1 cellular context compared by ENCODE assay signal in the genomic region with DNA sequence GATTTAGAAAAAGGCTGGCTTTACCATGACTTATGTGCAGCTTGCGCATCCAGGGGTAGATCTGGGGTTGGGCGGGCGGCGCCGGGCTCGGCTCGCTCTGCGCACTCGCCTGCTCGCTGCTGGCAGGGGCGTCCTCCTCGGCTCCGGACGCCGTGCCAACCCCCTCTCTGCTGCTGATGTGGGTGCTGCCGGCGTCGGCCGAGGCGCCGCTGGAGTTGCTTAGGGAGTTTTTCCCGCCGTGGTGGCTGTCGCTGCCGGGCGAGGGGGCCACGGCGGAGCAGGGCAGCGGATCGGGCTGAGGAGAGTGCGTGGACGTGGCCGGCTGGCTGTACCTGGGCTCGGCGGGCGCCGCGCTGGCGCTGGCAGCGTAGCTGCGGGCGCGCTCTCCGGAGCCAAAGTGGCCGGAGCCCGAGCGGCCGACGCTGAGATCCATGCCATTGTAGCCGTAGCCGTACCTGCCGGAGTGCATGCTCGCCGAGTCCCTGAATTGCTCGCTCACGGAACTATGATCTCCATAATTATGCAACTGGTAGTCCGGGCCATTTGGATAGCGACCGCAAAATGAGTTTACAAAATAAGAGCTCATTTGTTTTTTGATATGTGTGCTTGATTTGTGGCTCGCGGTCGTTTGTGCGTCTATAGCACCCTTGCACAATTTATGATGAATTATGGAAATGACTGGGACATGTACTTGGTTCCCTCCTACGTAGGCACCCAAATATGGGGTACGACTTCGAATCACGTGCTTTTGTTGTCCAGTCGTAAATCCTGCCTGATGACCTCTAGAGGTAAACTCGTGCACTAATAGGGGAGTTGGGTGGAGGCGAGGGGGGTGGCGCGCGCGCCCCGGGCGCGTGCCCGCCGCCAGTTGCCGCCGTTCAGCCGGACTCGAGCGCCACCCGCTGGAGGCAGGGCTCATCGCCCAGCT.
TF ChIP-seq lines count a peak whose summit lies in the region.

Gene HOXA5 (minus strand): TSS at position 660 of the 928 bp plus-strand sequence. CDS start 74 bp downstream, at position 586.

TF ChIP-seq in A549, 52 proteins besides CTCF, POLR2A, EP300 and RAD21 (continued from another document):
- TF ChIP-seq HMGXB4 (CRISPR knock-in tag; IDR thresholded peaks at IDR 0.05; ENCODE audit: borderline replicate concordance) = no peak
- no peak for TF ChIP-seq FOXS1 (CRISPR knock-in tag; IDR thresholded peaks at IDR 0.05)
- peak; percentile 47 for TF ChIP-seq BHLHE40 (IDR thresholded peaks at IDR 0.05; ENCODE audit: low read depth, low read length)
- TF ChIP-seq REST (IDR thresholded peaks at IDR 0.05) = no peak
- TF ChIP-seq ATOH8 (CRISPR knock-in tag; IDR thresholded peaks at IDR 0.05; ENCODE audit: low read depth) = no peak
- no peak for TF ChIP-seq CHD2 (IDR thresholded peaks at IDR 0.05; ENCODE audit: low read length, partially characterized antibody)
- TF ChIP-seq, protein P1, sequence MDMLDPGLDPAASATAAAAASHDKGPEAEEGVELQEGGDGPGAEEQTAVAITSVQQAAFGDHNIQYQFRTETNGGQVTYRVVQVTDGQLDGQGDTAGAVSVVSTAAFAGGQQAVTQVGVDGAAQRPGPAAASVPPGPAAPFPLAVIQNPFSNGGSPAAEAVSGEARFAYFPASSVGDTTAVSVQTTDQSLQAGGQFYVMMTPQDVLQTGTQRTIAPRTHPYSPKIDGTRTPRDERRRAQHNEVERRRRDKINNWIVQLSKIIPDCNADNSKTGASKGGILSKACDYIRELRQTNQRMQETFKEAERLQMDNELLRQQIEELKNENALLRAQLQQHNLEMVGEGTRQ (IDR thresholded peaks at IDR 0.05) = peak; percentile 79
- TF ChIP-seq HOXB5 (CRISPR knock-in tag; IDR thresholded peaks at IDR 0.05) = no peak
- no peak for TF ChIP-seq CHD4 (IDR thresholded peaks at IDR 0.05; ENCODE audit: borderline replicate concordance)
- TF ChIP-seq SMC3 (IDR thresholded peaks at IDR 0.05) = peak; percentile 77
- TF ChIP-seq HOXA7 (CRISPR knock-in tag; IDR thresholded peaks at IDR 0.05) = no peak
- no peak for TF ChIP-seq E2F6 (IDR thresholded peaks at IDR 0.05; ENCODE audit: borderline replicate concordance, low read depth)
- TF ChIP-seq ESRRA (IDR thresholded peaks at IDR 0.05; ENCODE audit: borderline replicate concordance, low read length) = no peak
- TF ChIP-seq ZNF302 (CRISPR knock-in tag; IDR thresholded peaks at IDR 0.05) = no peak
- TF ChIP-seq NR3C1 (IDR thresholded peaks at IDR 0.05) = no peak
- no peak for TF ChIP-seq POLR2AphosphoS2 (conservative IDR thresholded peaks at IDR 0.05; ENCODE audit: low read length)
- peak; percentile 49; the same call in 1 of the 2 replicates for TF ChIP-seq MYC (IDR thresholded peaks at IDR 0.05; ENCODE audit: borderline replicate concordance, low read length)
- no peak for TF ChIP-seq CBX2 (IDR thresholded peaks at IDR 0.05; ENCODE audit: borderline replicate concordance, low read depth)
- TF ChIP-seq ZC3H11A (IDR thresholded peaks at IDR 0.05) = no peak
- peak; percentile 32 to 40; a peak in 1 of 5 replicates for TF ChIP-seq JUN (IDR thresholded peaks at IDR 0.05)
- TF ChIP-seq RCOR1 (IDR thresholded peaks at IDR 0.05; ENCODE audit: low read depth, low read length) = no peak
- TF ChIP-seq KDM5A (IDR thresholded peaks at IDR 0.05) = 0 out of 2 replicates have a peak, but pooled peaks have one; percentile 51
- no peak for TF ChIP-seq MAFK (IDR thresholded peaks at IDR 0.05; ENCODE audit: partially characterized antibody)
- no peak for TF ChIP-seq ZSCAN20 (CRISPR knock-in tag; IDR thresholded peaks at IDR 0.05)
- no peak for TF ChIP-seq MAZ (IDR thresholded peaks at IDR 0.05; ENCODE audit: borderline replicate concordance, low read depth, low read length)
- TF ChIP-seq EHF (CRISPR knock-in tag; IDR thresholded peaks at IDR 0.05) = no peak
- no peak; the same call in none of the 2 replicates for TF ChIP-seq PHF8 (IDR thresholded peaks at IDR 0.05; ENCODE audit: borderline replicate concordance, low read depth)
- no peak for TF ChIP-seq HDAC2 (IDR thresholded peaks at IDR 0.05)
- TF ChIP-seq CEBPB (IDR thresholded peaks at IDR 0.05) = peak; percentile 33 to 68; a peak in 3 of 4 replicates
- no peak for TF ChIP-seq EHMT2 (IDR thresholded peaks at IDR 0.05; ENCODE audit: low read depth)
- no peak for TF ChIP-seq RARB (CRISPR knock-in tag; IDR thresholded peaks at IDR 0.05)
- TF ChIP-seq TP53 (CRISPR knock-in tag; IDR thresholded peaks at IDR 0.05) = no peak
- TF ChIP-seq, protein P2, sequence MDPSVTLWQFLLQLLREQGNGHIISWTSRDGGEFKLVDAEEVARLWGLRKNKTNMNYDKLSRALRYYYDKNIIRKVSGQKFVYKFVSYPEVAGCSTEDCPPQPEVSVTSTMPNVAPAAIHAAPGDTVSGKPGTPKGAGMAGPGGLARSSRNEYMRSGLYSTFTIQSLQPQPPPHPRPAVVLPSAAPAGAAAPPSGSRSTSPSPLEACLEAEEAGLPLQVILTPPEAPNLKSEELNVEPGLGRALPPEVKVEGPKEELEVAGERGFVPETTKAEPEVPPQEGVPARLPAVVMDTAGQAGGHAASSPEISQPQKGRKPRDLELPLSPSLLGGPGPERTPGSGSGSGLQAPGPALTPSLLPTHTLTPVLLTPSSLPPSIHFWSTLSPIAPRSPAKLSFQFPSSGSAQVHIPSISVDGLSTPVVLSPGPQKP (IDR thresholded peaks at IDR 0.05; ENCODE audit: low read depth, low read length) = no peak
- TF ChIP-seq BCL3 (IDR thresholded peaks at IDR 0.05) = peak; percentile 62; the same call in 1 of the 3 replicates
- no peak for TF ChIP-seq RNF2 (IDR thresholded peaks at IDR 0.05; ENCODE audit: borderline replicate concordance, low read depth)
- TF ChIP-seq GATA3 (IDR thresholded peaks at IDR 0.05; ENCODE audit: borderline replicate concordance) = no peak
- TF ChIP-seq, protein P3, sequence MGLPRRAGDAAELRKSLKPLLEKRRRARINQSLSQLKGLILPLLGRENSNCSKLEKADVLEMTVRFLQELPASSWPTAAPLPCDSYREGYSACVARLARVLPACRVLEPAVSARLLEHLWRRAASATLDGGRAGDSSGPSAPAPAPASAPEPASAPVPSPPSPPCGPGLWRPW (IDR thresholded peaks at IDR 0.05) = no peak
- TF ChIP-seq TFCP2L1 (CRISPR knock-in tag; IDR thresholded peaks at IDR 0.05) = no peak
- no peak for TF ChIP-seq HOXB13 (CRISPR knock-in tag; IDR thresholded peaks at IDR 0.05; ENCODE audit: low read depth)
- TF ChIP-seq FOSB (CRISPR knock-in tag; IDR thresholded peaks at IDR 0.05) = no peak
- TF ChIP-seq SREBF2 (IDR thresholded peaks at IDR 0.05) = no peak
- no peak for TF ChIP-seq JUNB (IDR thresholded peaks at IDR 0.05)
- TF ChIP-seq KDM1A (IDR thresholded peaks at IDR 0.05; ENCODE audit: low read depth) = no peak
- no peak for TF ChIP-seq RFX5 (IDR thresholded peaks at IDR 0.05)
